ENCODE assay signal across 2 cellular contexts in the genomic region with DNA sequence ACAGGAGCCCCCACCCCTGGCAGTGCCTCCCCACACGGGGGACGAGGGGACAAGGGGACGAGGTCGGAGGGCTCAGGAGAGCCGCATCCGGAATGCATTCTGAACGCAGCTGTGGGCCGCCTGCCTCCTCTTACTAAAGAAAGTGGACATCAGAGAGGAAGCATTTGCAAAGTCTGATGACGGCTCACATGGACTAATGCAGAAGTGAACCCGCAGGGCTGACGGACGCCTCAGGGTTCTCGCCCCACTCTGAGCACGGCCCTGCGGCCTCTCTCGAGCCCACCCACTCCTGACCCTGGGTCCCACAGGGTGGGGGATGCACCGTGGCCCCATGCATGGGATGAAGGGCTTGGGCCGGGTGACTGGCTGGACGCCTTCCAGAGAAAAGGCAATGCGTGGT.
TF ChIP-seq lines count a peak whose summit lies in the region.

No MANE protein-coding gene starts in this region.

TF ChIP-seq in HCT116, 20 proteins besides CTCF, POLR2A, EP300 and RAD21:
- TF ChIP-seq, protein P1, sequence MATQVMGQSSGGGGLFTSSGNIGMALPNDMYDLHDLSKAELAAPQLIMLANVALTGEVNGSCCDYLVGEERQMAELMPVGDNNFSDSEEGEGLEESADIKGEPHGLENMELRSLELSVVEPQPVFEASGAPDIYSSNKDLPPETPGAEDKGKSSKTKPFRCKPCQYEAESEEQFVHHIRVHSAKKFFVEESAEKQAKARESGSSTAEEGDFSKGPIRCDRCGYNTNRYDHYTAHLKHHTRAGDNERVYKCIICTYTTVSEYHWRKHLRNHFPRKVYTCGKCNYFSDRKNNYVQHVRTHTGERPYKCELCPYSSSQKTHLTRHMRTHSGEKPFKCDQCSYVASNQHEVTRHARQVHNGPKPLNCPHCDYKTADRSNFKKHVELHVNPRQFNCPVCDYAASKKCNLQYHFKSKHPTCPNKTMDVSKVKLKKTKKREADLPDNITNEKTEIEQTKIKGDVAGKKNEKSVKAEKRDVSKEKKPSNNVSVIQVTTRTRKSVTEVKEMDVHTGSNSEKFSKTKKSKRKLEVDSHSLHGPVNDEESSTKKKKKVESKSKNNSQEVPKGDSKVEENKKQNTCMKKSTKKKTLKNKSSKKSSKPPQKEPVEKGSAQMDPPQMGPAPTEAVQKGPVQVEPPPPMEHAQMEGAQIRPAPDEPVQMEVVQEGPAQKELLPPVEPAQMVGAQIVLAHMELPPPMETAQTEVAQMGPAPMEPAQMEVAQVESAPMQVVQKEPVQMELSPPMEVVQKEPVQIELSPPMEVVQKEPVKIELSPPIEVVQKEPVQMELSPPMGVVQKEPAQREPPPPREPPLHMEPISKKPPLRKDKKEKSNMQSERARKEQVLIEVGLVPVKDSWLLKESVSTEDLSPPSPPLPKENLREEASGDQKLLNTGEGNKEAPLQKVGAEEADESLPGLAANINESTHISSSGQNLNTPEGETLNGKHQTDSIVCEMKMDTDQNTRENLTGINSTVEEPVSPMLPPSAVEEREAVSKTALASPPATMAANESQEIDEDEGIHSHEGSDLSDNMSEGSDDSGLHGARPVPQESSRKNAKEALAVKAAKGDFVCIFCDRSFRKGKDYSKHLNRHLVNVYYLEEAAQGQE (IDR thresholded peaks at IDR 0.05; ENCODE audit: low read depth): no peak
- TF ChIP-seq, protein P2, sequence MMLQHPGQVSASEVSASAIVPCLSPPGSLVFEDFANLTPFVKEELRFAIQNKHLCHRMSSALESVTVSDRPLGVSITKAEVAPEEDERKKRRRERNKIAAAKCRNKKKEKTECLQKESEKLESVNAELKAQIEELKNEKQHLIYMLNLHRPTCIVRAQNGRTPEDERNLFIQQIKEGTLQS (IDR thresholded peaks at IDR 0.05): no peak
- TF ChIP-seq SP1 (IDR thresholded peaks at IDR 0.05; ENCODE audit: low read depth) (no peak), JUND (IDR thresholded peaks at IDR 0.05) (no peak), EZH2phosphoT487 (IDR thresholded peaks at IDR 0.05; ENCODE audit: borderline replicate concordance) (no peak), POLR2AphosphoS5 (IDR thresholded peaks at IDR 0.05; ENCODE audit: low read depth, low read length) (no peak), EZH2 (IDR thresholded peaks at IDR 0.05) (no peak), ZNF274 (IDR thresholded peaks at IDR 0.05; ENCODE audit: low read depth, low read length) (no peak), EGR1 (IDR thresholded peaks at IDR 0.05; ENCODE audit: low read depth) (no peak), YY1 (IDR thresholded peaks at IDR 0.05; ENCODE audit: extremely low read depth, insufficient replicate concordance, low read depth, low read length) (no peak), ELF1 (IDR thresholded peaks at IDR 0.05; ENCODE audit: borderline replicate concordance, low read depth) (no peak), CEBPB (IDR thresholded peaks at IDR 0.05; ENCODE audit: low read depth) (no peak), FOSL1 (IDR thresholded peaks at IDR 0.05; ENCODE audit: low read depth) (no peak), ZFX (IDR thresholded peaks at IDR 0.05) (no peak), CBX3 (IDR thresholded peaks at IDR 0.05; ENCODE audit: low read depth) (no peak), SRF (IDR thresholded peaks at IDR 0.05; ENCODE audit: low read depth) (no peak), SIN3A (IDR thresholded peaks at IDR 0.05; ENCODE audit: low read depth) (no peak)
- TF ChIP-seq, protein P3, sequence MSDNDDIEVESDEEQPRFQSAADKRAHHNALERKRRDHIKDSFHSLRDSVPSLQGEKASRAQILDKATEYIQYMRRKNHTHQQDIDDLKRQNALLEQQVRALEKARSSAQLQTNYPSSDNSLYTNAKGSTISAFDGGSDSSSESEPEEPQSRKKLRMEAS (IDR thresholded peaks at IDR 0.05): no peak

TF ChIP-seq in HepG2, 621 proteins besides CTCF, POLR2A, EP300 and RAD21 (continued from another document):
- no peak for TF ChIP-seq TGIF2 (CRISPR knock-in tag; IDR thresholded peaks at IDR 0.05)
TF ChIP-seq in HepG2: peak in this region for 1.
